18 cellular contexts compared by ENCODE assay signal in genomic region chr12:64192644-64193043, GRCh38. TPM values are rescaled to one million over a fixed set of nuclear protein-coding genes. Genes with fewer than 3 reads are reported as not detected.
A peak's percentile ranks its signal among the peaks of the same experiment; 100 is the strongest.
DNase-seq lines count a peak whose midpoint lies in the region; ATAC-seq and TF ChIP-seq lines count a peak whose summit lies in the region.
"Had no signal": no experiment of that assay in that cellular context is flagged by ENCODE, and none has a peak within 500 bp of the region (broad histone marks: within the 10 kb centered on the region; RNA-seq: fewer than 3 reads in every experiment).

No MANE protein-coding gene starts in this region.

- peaks cover 10 to 27% (median 17%) of the 10 kb centered on the region in 4 donors for H3K4me1 Mint-ChIP-seq in CD4-positive, CD25-positive, alpha-beta regulatory T cell

- intact Hi-C loops in thyroid gland (cut with DNase I) = no loop called here

- H3K27me3 Mint-ChIP-seq in CD4-positive, CD25-positive, alpha-beta regulatory T cell = no peaks in the 10 kb centered on the region
- H3K27me3 Mint-ChIP-seq: naive B cell had no signal

- ATAC-seq in CD4-positive, CD25-positive, alpha-beta regulatory T cell (ENCODE audit: low read depth in 2 of 2) = no peak
- ATAC-seq in GM19023 (IDR thresholded peaks at IDR 0.05; ENCODE audit: unreplicated experiment) (peak; percentile 36), HG02571 (IDR thresholded peaks at IDR 0.05; ENCODE audit: unreplicated experiment) (peak; percentile 20), HG03175 (IDR thresholded peaks at IDR 0.05; ENCODE audit: unreplicated experiment) (peak; percentile 24)
- ATAC-seq: heart right ventricle had no signal

- H3K9me3 Mint-ChIP-seq in CD4-positive, CD25-positive, alpha-beta regulatory T cell = no peaks in the 10 kb centered on the region
- H3K9me3 Mint-ChIP-seq: naive B cell; stimulated activated effector memory CD8-positive, alpha-beta T cell treated with anti-CD3 and anti-CD28 coated beads, Interleukin-12 subunit alpha, Interleukin-12 subunit beta, amount 100 ng/mL, for 72 hours had no signal

- no peak for TF ChIP-seq CTCF in thyroid gland (IDR thresholded peaks at IDR 0.05)

- peak overlapping the region; percentile 58 for H3K4me3 ChIP-seq in CD4-positive, CD25-positive, alpha-beta regulatory T cell (ENCODE audit: low read depth, low read length)
- no peak overlapping the region for H3K4me3 ChIP-seq in thyroid gland (replicated peaks in 1 of 3)
- H3K4me3 ChIP-seq: heart right ventricle had no signal

- H3K27me3 ChIP-seq in CD4-positive, CD25-positive, alpha-beta regulatory T cell (ENCODE audit: control insufficient read depth, insufficient read depth, low read length) = no peaks in the 10 kb centered on the region
- H3K27me3 ChIP-seq in thyroid gland = no peaks in the 10 kb centered on the region
- H3K27me3 ChIP-seq: heart right ventricle had no signal

- H3K4me3 Mint-ChIP-seq in CD4-positive, CD25-positive, alpha-beta regulatory T cell = peak overlapping the region in 2 of 4 donors; percentile 59 to 66
- H3K4me3 Mint-ChIP-seq: naive B cell; stimulated activated effector memory CD8-positive, alpha-beta T cell treated with anti-CD3 and anti-CD28 coated beads, Interleukin-12 subunit alpha, Interleukin-12 subunit beta, amount 100 ng/mL, for 72 hours had no signal

- DNase-seq in CD4-positive, CD25-positive, alpha-beta regulatory T cell = no peak
- DNase-seq in amygdala (lab: John Stamatoyannopoulos, UW) = no peak
- no peak for DNase-seq in ecto neural progenitor cell (ENCODE audit: low spot score)
- no peak for DNase-seq in thyroid gland
- no peak for DNase-seq in stimulated activated CD4-positive, alpha-beta T cell treated with anti-CD3 and anti-CD28 coated beads, Interleukin-4, amount 100 ng/mL, for 4 hours
- DNase-seq: activated CD8-positive, alpha-beta memory T cell treated with anti-CD3 and anti-CD28 coated beads, Interleukin-2, amount 50 U/mL, for 48 hours; heart right ventricle; naive B cell; NCI-H2029; retina; SK-N-SH had no signal

- peaks cover 14% of the 10 kb centered on the region for H3K36me3 ChIP-seq in CD4-positive, CD25-positive, alpha-beta regulatory T cell (ENCODE audit: control insufficient read depth, insufficient read depth, low read length)
- H3K36me3 ChIP-seq in thyroid gland = no peaks in the 10 kb centered on the region

- no peak overlapping the region for H3K27ac ChIP-seq in CD4-positive, CD25-positive, alpha-beta regulatory T cell (ENCODE audit: insufficient read depth, low read length, poor library complexity, severe bottlenecking)
- H3K27ac ChIP-seq in thyroid gland = peak overlapping the region in 1 of 3 donors; percentile 8
- H3K27ac ChIP-seq: epithelial cell of prostate, heart right ventricle, HL-60, VCaP had no signal

- 38 to 50% methylated on average over 4 of the region's 4 CpGs for WGBS in thyroid gland, 2 donors

- no peaks in the 10 kb centered on the region for H3K9me3 ChIP-seq in CD4-positive, CD25-positive, alpha-beta regulatory T cell (ENCODE audit: control insufficient read depth in 2 of 2, low read length in 2 of 2)
- H3K9me3 ChIP-seq in thyroid gland = no peaks in the 10 kb centered on the region
- H3K9me3 ChIP-seq: heart right ventricle, SK-N-SH had no signal

- peaks cover 43% of the 10 kb centered on the region for H3K36me3 Mint-ChIP-seq in CD4-positive, CD25-positive, alpha-beta regulatory T cell

- H3K27ac Mint-ChIP-seq in CD4-positive, CD25-positive, alpha-beta regulatory T cell = peak overlapping the region; percentile 66 to 76 (median 68)
- H3K27ac Mint-ChIP-seq: naive B cell; stimulated activated effector memory CD8-positive, alpha-beta T cell treated with anti-CD3 and anti-CD28 coated beads, Interleukin-12 subunit alpha, Interleukin-12 subunit beta, amount 100 ng/mL, for 72 hours had no signal

- TF ChIP-seq POLR2A in thyroid gland (IDR thresholded peaks at IDR 0.05) = no peak

- H3K4me1 ChIP-seq in CD4-positive, CD25-positive, alpha-beta regulatory T cell (ENCODE audit: control insufficient read depth, insufficient read depth, low read length, poor library complexity, severe bottlenecking) = peaks cover 2% of the 10 kb centered on the region
- peaks cover 0 to 8% of the 10 kb centered on the region in 2 donors for H3K4me1 ChIP-seq in thyroid gland

RNA-seq across cellular contexts. Expression of gene KICS2, which starts 29.5 kb away (rescaled TPM):
- total RNA-seq in CD4-positive, CD25-positive, alpha-beta regulatory T cell = 26.7 TPM
- polyA plus RNA-seq in CD4-positive, CD25-positive, alpha-beta regulatory T cell = 10 to 100 TPM; 10.8 to 16.0 (median 11.5) TPM
- 10 to 100 TPM; 11.9 to 20.0 (median 18.6) TPM for total RNA-seq in thyroid gland

Comparison
In these comparisons a context has a peak if more than half of its experiments do, and no peak if none do; other contexts are left out.
1. ATAC-seq: peak in GM19023 (single experiment), HG02571 (single experiment) and HG03175 (single experiment); none in CD4-positive, CD25-positive, alpha-beta regulatory T cell (0 of 2).